In genomic region chr1:115555446-115555845, GRCh38 we compare ENCODE assay signal across 15 cellular contexts.
DNase-seq lines count a peak whose midpoint lies in the region; ATAC-seq and TF ChIP-seq lines count a peak whose summit lies in the region.
"Had no signal": no experiment of that assay in that cellular context is flagged by ENCODE, and none has a peak within 500 bp of the region (broad histone marks: within the 10 kb centered on the region; RNA-seq: fewer than 3 reads in every experiment).

No MANE protein-coding gene starts in this region.

- H3K4me2 ChIP-seq in SK-N-SH, result no peak overlapping the region
- H3K4me2 ChIP-seq: A549 had no signal

- peak; percentile 33 for DNase-seq in AG09309 (ENCODE audit: low read depth)
- peak; percentile 60 for DNase-seq in GM04504 (ENCODE audit: low read depth)
- DNase-seq in SK-N-SH, result peak; percentile 34
- peak; percentile 52 to 80 for DNase-seq in foreskin fibroblast
- no peak for DNase-seq in COLO668 (lab: John Stamatoyannopoulos, UW; ENCODE audit: unreplicated experiment)
- DNase-seq in testis, result no peak
- no peak for DNase-seq in T-cell
- DNase-seq: C1 segment of cervical spinal cord, DMS79 treated with DMSO at 0.1 percent for 48 hours, NCI-H1694 treated with DMSO at 0.1 percent for 48 hours had no signal

- peaks cover 0 to 2% of the 10 kb centered on the region in 2 experiments; a peak in 1 of 4 replicates for H3K4me1 ChIP-seq in SK-N-SH (ENCODE audit: control insufficient read depth in 1 of 2, insufficient read depth in 2 of 2, low read depth in 1 of 2, low read length in 1 of 2)
- no peaks in the 10 kb centered on the region for H3K4me1 ChIP-seq in testis
- H3K4me1 ChIP-seq: A549, HAP-1 had no signal

- H3K9me2 ChIP-seq in SK-N-SH, result no peaks in the 10 kb centered on the region

- H3F3A ChIP-seq in SK-N-SH (replicated peaks; ENCODE audit: insufficient read depth), result no peaks in the 10 kb centered on the region

- no peak overlapping the region for H3K9ac ChIP-seq in SK-N-SH

- H3K27me3 ChIP-seq in SK-N-SH (ENCODE audit: insufficient read depth) (no peaks in the 10 kb centered on the region), testis (no peaks in the 10 kb centered on the region)

- peak overlapping the region; percentile 6; the same call in 1 of the 2 replicates for H2AFZ ChIP-seq in SK-N-SH (ENCODE audit: low read depth)

- H3K4me1 Mint-ChIP-seq in T-cell, result no peaks in the 10 kb centered on the region

- H3K9me3 ChIP-seq in SK-N-SH, result no peaks in the 10 kb centered on the region
- no peaks in the 10 kb centered on the region for H3K9me3 ChIP-seq in testis
- H3K9me3 ChIP-seq: A549, HAP-1 had no signal

- intact Hi-C loops in testis (cut with DNase I; ENCODE audit: low total_unique reads), result no loop called here

- no peak overlapping the region for H3K4me3 Mint-ChIP-seq in T-cell

- TF ChIP-seq CTCF in AG09309 (IDR thresholded peaks at IDR 0.05; ENCODE audit: control insufficient read depth, insufficient read depth, low read depth, low read length, missing control alignments) (no peak), SK-N-SH (IDR thresholded peaks at IDR 0.05) (no peak), foreskin fibroblast (IDR thresholded peaks at IDR 0.05; ENCODE audit: low read depth, low read length) (no peak), testis (IDR thresholded peaks at IDR 0.05) (no peak)

- TF ChIP-seq EP300 in SK-N-SH (IDR thresholded peaks at IDR 0.05; ENCODE audit: borderline replicate concordance in 1 of 2, low read depth in 1 of 2, low read length in 1 of 2), result no peak

- H3K27ac ChIP-seq in SK-N-SH (ENCODE audit: low read depth in 2 of 2, low read length in 1 of 2) (0 out of 4 replicates have a peak overlapping the region, but pooled peaks of 1 of the 2 experiments have one; percentile 17), testis (no peak overlapping the region)
- H3K27ac ChIP-seq: A549 had no signal

- TF ChIP-seq POLR2A in testis (IDR thresholded peaks at IDR 0.05), result no peak

- no peak for ATAC-seq in HG03571 (IDR thresholded peaks at IDR 0.05; ENCODE audit: unreplicated experiment)
- no peak for ATAC-seq in T-cell (replicated peaks in 1 of 4)
- ATAC-seq: A549, GM12878, Panc1 had no signal

- no peaks in the 10 kb centered on the region for H3K79me2 ChIP-seq in SK-N-SH (ENCODE audit: insufficient read depth)

- H3K27me3 Mint-ChIP-seq in T-cell, result peaks cover 11 to 17% of the 10 kb centered on the region in 2 donors

- H3K36me3 Mint-ChIP-seq in T-cell, result no peaks in the 10 kb centered on the region

- TF ChIP-seq RAD21 in SK-N-SH (IDR thresholded peaks at IDR 0.05; ENCODE audit: low read length), result no peak

- H3K36me3 ChIP-seq in SK-N-SH (replicated peaks in 1 of 2; ENCODE audit: control insufficient read depth in 1 of 2, insufficient read depth in 2 of 2, low read length in 1 of 2) (no peaks in the 10 kb centered on the region), testis (ENCODE audit: low read depth, missing control alignments) (no peaks in the 10 kb centered on the region)
- H3K36me3 ChIP-seq: HAP-1 had no signal

- no peak overlapping the region for H3K27ac Mint-ChIP-seq in T-cell

- H3K4me3 ChIP-seq in AG09309 (ENCODE audit: control insufficient read depth, low read depth, low read length) (no peak overlapping the region), SK-N-SH (ENCODE audit: low read depth in 2 of 2, low read length in 1 of 2) (no peak overlapping the region), foreskin fibroblast (ENCODE audit: low read depth in 1 of 2, low read length in 2 of 2) (no peak overlapping the region), testis (no peak overlapping the region)
- H3K4me3 ChIP-seq: A549, GM12878, HAP-1 had no signal

- no peaks in the 10 kb centered on the region for H3K9me3 Mint-ChIP-seq in T-cell

- CTCF ChIA-PET in SK-N-SH (lab: Yijun Ruan, JAX), result interaction anchor here (1.4 kb wide), 1 partner anchor 40 kb away, joined by 4 read pairs; no protein-coding TSS in a partner anchor
- CTCF ChIA-PET in T-cell (lab: Charles Lee), result no interaction called here

- POLR2A ChIA-PET in SK-N-SH (lab: Yijun Ruan, JAX) (no interaction called here), T-cell (lab: Charles Lee) (no interaction called here)

- 4% methylated on average over 2 of the region's 2 CpGs for WGBS in SK-N-SH (ENCODE audit: low lambda C conversion rate)
- WGBS in testis, 2 donors, result 23 to 31% methylated on average over 2 of the region's 2 CpGs

- no peaks in the 10 kb centered on the region for H4K20me1 ChIP-seq in SK-N-SH (ENCODE audit: insufficient read depth)

TF ChIP-seq in SK-N-SH, 30 proteins besides CTCF, POLR2A, EP300 and RAD21:
- no peak for TF ChIP-seq SIN3A (IDR thresholded peaks at IDR 0.05; ENCODE audit: borderline replicate concordance, low read depth, low read length)
- TF ChIP-seq ZBTB33 (IDR thresholded peaks at IDR 0.05; ENCODE audit: borderline replicate concordance, low read depth), result no peak
- no peak for TF ChIP-seq MXI1 (IDR thresholded peaks at IDR 0.05; ENCODE audit: low read depth, low read length)
- no peak for TF ChIP-seq RFX5 (IDR thresholded peaks at IDR 0.05; ENCODE audit: low read length)
- TF ChIP-seq NFIC (IDR thresholded peaks at IDR 0.05; ENCODE audit: borderline replicate concordance), result no peak
- TF ChIP-seq, protein P1, sequence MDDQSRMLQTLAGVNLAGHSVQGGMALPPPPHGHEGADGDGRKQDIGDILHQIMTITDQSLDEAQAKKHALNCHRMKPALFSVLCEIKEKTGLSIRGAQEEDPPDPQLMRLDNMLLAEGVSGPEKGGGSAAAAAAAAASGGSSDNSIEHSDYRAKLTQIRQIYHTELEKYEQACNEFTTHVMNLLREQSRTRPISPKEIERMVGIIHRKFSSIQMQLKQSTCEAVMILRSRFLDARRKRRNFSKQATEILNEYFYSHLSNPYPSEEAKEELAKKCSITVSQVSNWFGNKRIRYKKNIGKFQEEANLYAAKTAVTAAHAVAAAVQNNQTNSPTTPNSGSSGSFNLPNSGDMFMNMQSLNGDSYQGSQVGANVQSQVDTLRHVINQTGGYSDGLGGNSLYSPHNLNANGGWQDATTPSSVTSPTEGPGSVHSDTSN (IDR thresholded peaks at IDR 0.05), result peak; percentile 66
- peak; percentile 88 for TF ChIP-seq TCF12 (IDR thresholded peaks at IDR 0.05)
- TF ChIP-seq MEF2A (IDR thresholded peaks at IDR 0.05; ENCODE audit: borderline replicate concordance, low read depth), result no peak

Comparison
In these comparisons a context has a peak if more than half of its experiments do, and no peak if none do; other contexts are left out.
1. DNase-seq: peak in AG09309 (single experiment), GM04504 (single experiment), SK-N-SH (single experiment) and foreskin fibroblast (2 of 2); none in COLO668 (single experiment), testis (single experiment) and T-cell (0 of 34).